ENCODE assay signal across 8 cellular contexts in genomic region chr17:74493381-74493833, GRCh38. TPM values are rescaled to one million over a fixed set of nuclear protein-coding genes. Genes with fewer than 3 reads are reported as not detected.
DNase-seq lines count a peak whose midpoint lies in the region; ATAC-seq and TF ChIP-seq lines count a peak whose summit lies in the region.

No MANE protein-coding gene starts in this region.

- intact Hi-C loops in IMR-90 (cut with micrococcal nuclease), result no loop called here

- no peak overlapping the region for H2BK20ac ChIP-seq in IMR-90 (ENCODE audit: low read depth, low read length)

- no peak overlapping the region for H4K5ac ChIP-seq in IMR-90 (ENCODE audit: low read depth, low read length)

- H3K18ac ChIP-seq in IMR-90 (ENCODE audit: low read depth, low read length), result no peak overlapping the region

- H3K79me1 ChIP-seq in IMR-90 (ENCODE audit: low read depth in 1 of 2, low read length in 2 of 2), result no peaks in the 10 kb centered on the region

- in situ Hi-C loops in IMR-90 (cut with MboI; ENCODE audit: low sequenced_read_pairs), result no loop called here

- DNase-seq in EH (ENCODE audit: low read depth) (peak; percentile 30), IMR-90 (peak; percentile 45), SHP77 treated with DMSO at 0.1 percent for 48 hours (lab: John Stamatoyannopoulos, UW) (peak; percentile 70), foreskin melanocyte (peak; percentile 36), upper lobe of left lung (peak in 1 of 2 donors; percentile 69)
- peak; percentile 54 for DNase-seq in activated effector memory CD4-positive, alpha-beta T cell treated with Interleukin-2 at 50 U/mL for 16 hours

- no peak overlapping the region for H2AFZ ChIP-seq in IMR-90 (replicated peaks; ENCODE audit: low read length, poor library complexity)

- CTCF ChIA-PET in IMR-90 (lab: Yijun Ruan, JAX), result no interaction called here

- H3K27ac ChIP-seq in IMR-90 (ENCODE audit: insufficient read depth, low read length) (no peak overlapping the region), neutrophil (peak overlapping the region; percentile 11), upper lobe of left lung (no peak overlapping the region)

- no peaks in the 10 kb centered on the region for H3K27me3 ChIP-seq in IMR-90 (ENCODE audit: control insufficient read depth, insufficient read depth, low read length)
- H3K27me3 ChIP-seq in neutrophil, result no peaks in the 10 kb centered on the region
- H3K27me3 ChIP-seq in upper lobe of left lung, result no peaks in the 10 kb centered on the region

- H4K8ac ChIP-seq in IMR-90 (ENCODE audit: low read depth in 2 of 2, low read length in 2 of 2), result no peak overlapping the region

- H3K56ac ChIP-seq in IMR-90 (ENCODE audit: extremely low read depth, insufficient read depth, low read length), result no peak overlapping the region

- TF ChIP-seq POLR2A in IMR-90 (IDR thresholded peaks at IDR 0.05; ENCODE audit: low read depth, low read length) (no peak), upper lobe of left lung (IDR thresholded peaks at IDR 0.05) (no peak)

- H4K91ac ChIP-seq in IMR-90 (ENCODE audit: insufficient read depth, low read depth, low read length), result no peak overlapping the region

- H3K9ac ChIP-seq in IMR-90 (ENCODE audit: low read depth, low read length), result no peak overlapping the region

- TF ChIP-seq CTCF in IMR-90 (conservative IDR thresholded peaks at IDR 0.05; ENCODE audit: low read depth, low read length) (peak; percentile 61), neutrophil (IDR thresholded peaks at IDR 0.05) (peak; percentile 96), upper lobe of left lung (IDR thresholded peaks at IDR 0.05) (peak; percentile 84 to 94 (median 89))

- peak; percentile 60 for TF ChIP-seq RAD21 in IMR-90 (IDR thresholded peaks at IDR 0.05; ENCODE audit: low read length)

- no peak overlapping the region for H2BK120ac ChIP-seq in IMR-90 (ENCODE audit: low read depth, low read length)

- no TSS peak for BruUV-seq in IMR-90 (replicated peaks; lab: Mats Ljungman, UMichigan)

- dilution Hi-C loops in IMR-90 (cut with HindIII; ENCODE audit: low sequenced_read_pairs, unreplicated experiment), result no loop called here

- H3K4me2 ChIP-seq in IMR-90 (ENCODE audit: low read depth, low read length), result no peak overlapping the region

- H2BK15ac ChIP-seq in IMR-90 (ENCODE audit: low read depth, low read length), result no peak overlapping the region

- TF ChIP-seq EP300 in upper lobe of left lung (IDR thresholded peaks at IDR 0.05), result no peak

- no peak overlapping the region for H3K23ac ChIP-seq in IMR-90 (ENCODE audit: low read depth, low read length)

- H4K20me1 ChIP-seq in IMR-90 (ENCODE audit: insufficient read depth, low read length), result no peaks in the 10 kb centered on the region

- no peaks in the 10 kb centered on the region for H3K36me3 ChIP-seq in IMR-90 (ENCODE audit: control insufficient read depth, insufficient read depth, low read length)
- peaks cover 5% of the 10 kb centered on the region for H3K36me3 ChIP-seq in neutrophil
- H3K36me3 ChIP-seq in upper lobe of left lung, result no peaks in the 10 kb centered on the region

- H2BK5ac ChIP-seq in IMR-90 (ENCODE audit: low read depth, low read length, poor library complexity, severe bottlenecking), result no peak overlapping the region

- ATAC-seq in IMR-90 (ENCODE audit: low read depth), result peak; percentile 90
- peak; percentile 88 to 90 for ATAC-seq in upper lobe of left lung (ENCODE audit: low FRiP score in 2 of 2)
- no peak for ATAC-seq in GM18858 (IDR thresholded peaks at IDR 0.05; ENCODE audit: unreplicated experiment)

- POLR2A ChIA-PET in IMR-90 (lab: Charles Lee; ENCODE audit: unreplicated experiment), result no interaction called here

- H3K4ac ChIP-seq in IMR-90 (ENCODE audit: low read depth, low read length), result no peak overlapping the region

- H3K9me3 ChIP-seq in IMR-90 (ENCODE audit: control insufficient read depth, insufficient read depth, low read length) (no peaks in the 10 kb centered on the region), neutrophil (no peaks in the 10 kb centered on the region), upper lobe of left lung (no peaks in the 10 kb centered on the region)

- H2AK5ac ChIP-seq in IMR-90 (ENCODE audit: low read depth, low read length), result no peak overlapping the region

- no peak overlapping the region for H2AK9ac ChIP-seq in IMR-90 (replicated peaks; ENCODE audit: low read depth, low read length, poor library complexity)

- H3K14ac ChIP-seq in IMR-90 (replicated peaks; ENCODE audit: low read depth, low read length), result no peak overlapping the region

- H3K9me1 ChIP-seq in IMR-90 (ENCODE audit: insufficient read depth, low read length), result no peaks in the 10 kb centered on the region

- H3K4me3 ChIP-seq in IMR-90 (ENCODE audit: insufficient read depth, low read depth, low read length) (no peak overlapping the region), neutrophil (ENCODE audit: low read depth in 1 of 2, low read length in 1 of 2) (no peak overlapping the region), upper lobe of left lung (no peak overlapping the region)

- no CpG with 5 or more reads among the region's 11 CpGs for WGBS in IMR-90 (ENCODE audit: extremely low coverage in 2 of 2, insufficient read length in 1 of 2), 2 experiments
- WGBS in upper lobe of left lung, 2 donors, result 0 to 43% methylated on average over 3 to 11 of the region's 11 CpGs

- H3K4me1 ChIP-seq in IMR-90 (ENCODE audit: control insufficient read depth, insufficient read depth, low read length) (no peaks in the 10 kb centered on the region), neutrophil (ENCODE audit: control insufficient read depth in 1 of 2, insufficient read depth in 1 of 2, low read depth in 1 of 2, low read length in 1 of 2) (peaks cover 24 to 26% of the 10 kb centered on the region in 2 experiments), upper lobe of left lung (peaks cover 0 to 6% (median 0%) of the 10 kb centered on the region in 4 donors)

TF ChIP-seq in IMR-90, 13 proteins besides CTCF, POLR2A, EP300 and RAD21:
- no peak for TF ChIP-seq MAZ (IDR thresholded peaks at IDR 0.05; ENCODE audit: borderline replicate concordance, low read depth, low read length)
- TF ChIP-seq SMC3 (IDR thresholded peaks at IDR 0.05; ENCODE audit: low read depth, low read length), result peak; percentile 35
- no peak for TF ChIP-seq USF2 (IDR thresholded peaks at IDR 0.05; ENCODE audit: low read depth, low read length)

RNA-seq across cellular contexts. Expression of gene CD300A, which starts 27.0 kb away (rescaled TPM):
- not detected in 2 replicates for total RNA-seq in IMR-90 (2012; rRNA removed)
- not detected in 2 replicates for polyA plus RNA-seq in IMR-90 (2012; rRNA removed)
- polyA plus RNA-seq in IMR-90 (2012; cell fraction: cytosol; rRNA removed), result not detected in 2 replicates
- not detected in 2 replicates for polyA plus RNA-seq in IMR-90 (2012; cell fraction: nucleus; rRNA removed; ENCODE audit: low replicate concordance)
- 10 to 100 TPM; 10.7 to 26.5 (median 18.0) TPM for total RNA-seq in upper lobe of left lung

RNA-seq across cellular contexts. Expression of gene CD300LB, which starts 37.9 kb away (rescaled TPM):
- total RNA-seq in IMR-90 (2012; rRNA removed), result not detected in 2 replicates
- polyA plus RNA-seq in IMR-90 (2012; rRNA removed), result not detected in 2 replicates
- polyA plus RNA-seq in IMR-90 (2012; cell fraction: cytosol; rRNA removed), result not detected in 2 replicates
- polyA plus RNA-seq in IMR-90 (2012; cell fraction: nucleus; rRNA removed; ENCODE audit: low replicate concordance), result not detected in 2 replicates
- 1 to 10 TPM in 3 of 6 donors, under 1 TPM in 3; 0.49 to 3.1 (median 1.5) TPM for total RNA-seq in upper lobe of left lung

RNA-seq across cellular contexts. Expression of gene CD300C, which starts 52.5 kb away (rescaled TPM):
- not detected in 2 replicates for total RNA-seq in IMR-90 (2012; rRNA removed)
- polyA plus RNA-seq in IMR-90 (2012; rRNA removed), result not detected in 2 replicates
- polyA plus RNA-seq in IMR-90 (2012; cell fraction: cytosol; rRNA removed), result not detected in 2 replicates
- polyA plus RNA-seq in IMR-90 (2012; cell fraction: nucleus; rRNA removed; ENCODE audit: low replicate concordance), result not detected in 2 replicates
- 10 to 100 TPM in 3 of 6 donors, 1 to 10 TPM in 2, under 1 TPM in 1; 0.98 to 19.4 (median 9.7) TPM for total RNA-seq in upper lobe of left lung

Comparison
In these comparisons a context has a peak if more than half of its experiments do, and no peak if none do; other contexts are left out.
1. RNA of gene CD300A, which starts 27.0 kb away (total RNA-seq): 10.7 to 26.5 TPM in upper lobe of left lung; not detected in IMR-90; every median in the first group is over 10 times any median in the second.
2. Peak in every context shown above with its lines, with median percentiles within 50 percentile points of each other: CTCF ChIP-seq.